1 cellular context compared by ENCODE assay signal in the genomic region with DNA sequence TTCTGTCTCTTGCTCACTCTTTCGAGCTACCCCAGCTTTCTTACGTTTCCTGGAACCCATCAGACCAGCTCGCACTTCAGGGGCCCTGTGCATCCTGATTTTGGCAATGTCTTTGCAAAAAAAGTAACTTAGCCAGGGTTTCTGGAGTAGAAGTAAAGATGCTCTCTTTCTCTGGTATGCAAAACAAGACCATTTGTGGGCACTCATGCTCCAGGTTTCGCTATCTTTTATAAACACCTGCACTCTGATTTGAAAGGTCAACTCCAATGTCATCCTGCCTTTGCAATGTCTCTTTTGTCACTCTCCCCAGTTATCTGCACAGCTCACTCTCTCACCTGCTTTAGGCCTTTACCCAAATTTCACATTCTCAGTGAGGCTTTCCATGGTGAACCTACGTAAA.
TF ChIP-seq lines count a peak whose summit lies in the region.

No MANE protein-coding gene starts in this region.

TF ChIP-seq in GM23338, 12 proteins besides CTCF, POLR2A, EP300 and RAD21 (continued from another document):
- TF ChIP-seq JUNB (IDR thresholded peaks at IDR 0.05; ENCODE audit: unreplicated experiment) (no peak), STAT1 (IDR thresholded peaks at IDR 0.05; ENCODE audit: unreplicated experiment) (no peak), CREB1 (CRISPR knock-in tag; IDR thresholded peaks at IDR 0.05; ENCODE audit: low read depth) (no peak), EZH2 (IDR thresholded peaks at IDR 0.05; ENCODE audit: low read depth, unreplicated experiment) (no peak), NANOG (IDR thresholded peaks at IDR 0.05; ENCODE audit: borderline replicate concordance) (no peak), ZNF331 (CRISPR knock-in tag; IDR thresholded peaks at IDR 0.05; ENCODE audit: low read depth) (no peak)
TF ChIP-seq in GM23338: peak in this region for 0.
